8 cellular contexts compared by ENCODE assay signal in the genomic region with DNA sequence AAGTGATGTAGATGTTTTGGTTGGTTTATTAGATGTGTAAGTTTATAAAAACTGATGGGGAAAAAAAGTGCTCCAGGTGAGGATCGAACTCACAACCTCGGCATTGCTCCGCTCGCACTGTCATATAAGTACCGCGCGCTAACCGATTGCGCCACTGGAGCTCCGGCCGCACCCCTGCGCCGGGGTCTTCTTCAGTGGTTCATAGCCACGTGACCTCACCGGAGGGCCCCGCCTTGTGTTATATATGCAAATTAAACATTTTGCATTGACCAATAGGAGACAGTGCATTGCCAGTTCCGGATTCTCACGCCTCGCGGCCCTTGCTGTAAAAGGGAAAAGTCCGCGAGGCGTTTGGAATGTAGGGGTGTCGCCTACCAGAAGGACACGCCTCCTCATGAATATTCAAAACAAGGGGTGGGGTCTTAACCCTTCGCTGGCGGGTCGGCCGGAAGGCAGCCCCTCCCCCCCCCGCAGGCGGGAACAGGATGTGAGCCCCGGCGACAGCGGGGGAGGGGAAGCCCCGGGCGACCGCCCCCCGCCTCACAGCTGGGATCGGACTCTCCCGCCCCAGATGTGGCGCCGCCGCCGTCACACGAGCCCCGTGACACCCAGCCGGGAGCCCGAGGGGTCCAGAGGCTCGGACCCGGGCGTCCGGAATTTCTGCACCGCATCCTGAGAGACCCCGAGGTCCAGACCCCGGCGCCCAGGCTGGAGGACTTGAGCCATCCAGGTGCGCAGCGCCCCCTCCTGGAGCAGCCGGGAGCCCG. TPM values are rescaled to one million over a fixed set of nuclear protein-coding genes. Genes with fewer than 3 reads are reported as not detected.
A peak's percentile ranks its signal among the peaks of the same experiment; 100 is the strongest.
DNase-seq lines count a peak whose midpoint lies in the region; ATAC-seq and TF ChIP-seq lines count a peak whose summit lies in the region.

A gene with protein sequence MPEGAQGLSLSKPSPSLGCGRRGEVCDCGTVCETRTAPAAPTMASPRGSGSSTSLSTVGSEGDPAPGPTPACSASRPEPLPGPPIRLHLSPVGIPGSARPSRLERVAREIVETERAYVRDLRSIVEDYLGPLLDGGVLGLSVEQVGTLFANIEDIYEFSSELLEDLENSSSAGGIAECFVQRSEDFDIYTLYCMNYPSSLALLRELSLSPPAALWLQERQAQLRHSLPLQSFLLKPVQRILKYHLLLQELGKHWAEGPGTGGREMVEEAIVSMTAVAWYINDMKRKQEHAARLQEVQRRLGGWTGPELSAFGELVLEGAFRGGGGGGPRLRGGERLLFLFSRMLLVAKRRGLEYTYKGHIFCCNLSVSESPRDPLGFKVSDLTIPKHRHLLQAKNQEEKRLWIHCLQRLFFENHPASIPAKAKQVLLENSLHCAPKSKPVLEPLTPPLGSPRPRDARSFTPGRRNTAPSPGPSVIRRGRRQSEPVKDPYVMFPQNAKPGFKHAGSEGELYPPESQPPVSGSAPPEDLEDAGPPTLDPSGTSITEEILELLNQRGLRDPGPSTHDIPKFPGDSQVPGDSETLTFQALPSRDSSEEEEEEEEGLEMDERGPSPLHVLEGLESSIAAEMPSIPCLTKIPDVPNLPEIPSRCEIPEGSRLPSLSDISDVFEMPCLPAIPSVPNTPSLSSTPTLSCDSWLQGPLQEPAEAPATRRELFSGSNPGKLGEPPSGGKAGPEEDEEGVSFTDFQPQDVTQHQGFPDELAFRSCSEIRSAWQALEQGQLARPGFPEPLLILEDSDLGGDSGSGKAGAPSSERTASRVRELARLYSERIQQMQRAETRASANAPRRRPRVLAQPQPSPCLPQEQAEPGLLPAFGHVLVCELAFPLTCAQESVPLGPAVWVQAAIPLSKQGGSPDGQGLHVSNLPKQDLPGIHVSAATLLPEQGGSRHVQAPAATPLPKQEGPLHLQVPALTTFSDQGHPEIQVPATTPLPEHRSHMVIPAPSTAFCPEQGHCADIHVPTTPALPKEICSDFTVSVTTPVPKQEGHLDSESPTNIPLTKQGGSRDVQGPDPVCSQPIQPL (N-terminal part only) (plus strand): TSS at position 570 of the 767 bp plus-strand sequence. CDS start 1,418 bp downstream, outside the sequence.

- no TSS peak for BruUV-seq in PC-9 (replicated peaks; lab: Mats Ljungman, UMichigan)

- H4K20me1 ChIP-seq in PC-9 (ENCODE audit: insufficient read depth) = peaks cover 14% of the 10 kb centered on the region

- H3K4me3 ChIP-seq in PC-9 (peak within 1 kb of the TSS; percentile 92), epithelial cell of proximal tubule (ENCODE audit: low read depth, low read length) (peak within 1 kb of the TSS; percentile 98), mucosa of rectum (ENCODE audit: low read length in 2 of 2) (peak within 1 kb of the TSS; percentile 73 to 83)

- in situ Hi-C loops in KBM-7 (cut with MboI; ENCODE audit: low pct_unique_long_range_greater_than_20kb, low sequenced_read_pairs) = no loop called here

- intact Hi-C loops in PC-9 (cut with micrococcal nuclease; ENCODE audit: unreplicated experiment) = loop anchor here (1.0 to 5.0 kb wide), 11 partner anchors 9 to 450 kb away; a partner anchor contains a TSS

- no peaks in the 10 kb centered on the region for H3K9me2 ChIP-seq in PC-9 (ENCODE audit: insufficient read depth)

- peaks cover 21% of the 10 kb centered on the region for H3K79me2 ChIP-seq in PC-9 (ENCODE audit: low read depth)

- 0 out of 2 replicates have a peak within 1 kb of the TSS, but pooled peaks have one; percentile 93 for H3K27ac ChIP-seq in PC-9
- peak within 1 kb of the TSS; percentile 97 to 100 for H3K27ac ChIP-seq in mucosa of rectum (ENCODE audit: low read depth in 2 of 2, low read length in 2 of 2)

- H3F3A ChIP-seq in PC-9 (ENCODE audit: insufficient read depth, low read depth) = peaks cover 42% of the 10 kb centered on the region; the same call in 1 of the 2 replicates

- peak within 1 kb of the TSS; percentile 82 for H2AFZ ChIP-seq in PC-9

- DNase-seq in DMS53 treated with DMSO at 0.1 percent for 48 hours (lab: John Stamatoyannopoulos, UW; ENCODE audit: unreplicated experiment) (peak; percentile 99), KBM-7 (peak; percentile 100), PC-9 (peak; percentile 97), epithelial cell of proximal tubule (ENCODE audit: low read depth) (peak; percentile 95)
- DNase-seq in activated T-cell treated with anti-CD3 and anti-CD28 coated beads, Interleukin-2, amount 50 U/mL, for 1 hour = peak; percentile 99
- DNase-seq in stimulated activated CD8-positive, alpha-beta memory T cell treated with anti-CD3 and anti-CD28 coated beads, Interleukin-4, amount 100 ng/mL, for 48 hours = peak; percentile 99

- POLR2A ChIA-PET in PC-9 (lab: Charles Lee; ENCODE audit: unreplicated experiment) = interaction anchor here (0.6 to 1.3 kb wide), 3 partner anchors 10 to 21 kb away, joined by 4 to 9 read pairs (median 7); a partner anchor contains a TSS

- H3K36me3 ChIP-seq in PC-9 (ENCODE audit: low read depth) (peaks cover 11% of the 10 kb centered on the region; the same call in 1 of the 2 replicates), mucosa of rectum (ENCODE audit: control insufficient read depth in 2 of 2, insufficient read depth in 2 of 2, low read length in 2 of 2) (peaks cover 12 to 18% of the 10 kb centered on the region in 2 donors)

- H3K9me3 ChIP-seq in PC-9 (ENCODE audit: insufficient read depth, low read depth) (no peaks in the 10 kb centered on the region), mucosa of rectum (ENCODE audit: control insufficient read depth in 2 of 2, low read length in 2 of 2) (no peaks in the 10 kb centered on the region)

- peak within 1 kb of the TSS; percentile 99 for H3K4me2 ChIP-seq in PC-9

- H3K27me3 ChIP-seq in PC-9 (ENCODE audit: insufficient read depth, low read depth) = no peaks in the 10 kb centered on the region
- peaks cover 2 to 7% of the 10 kb centered on the region in 2 donors for H3K27me3 ChIP-seq in mucosa of rectum (ENCODE audit: control insufficient read depth in 2 of 2, insufficient read depth in 2 of 2, low read length in 2 of 2)

- CTCF ChIA-PET in PC-9 (lab: Charles Lee) = interaction anchor here (0.6 to 1.4 kb wide), 2 partner anchors 14 to 216 kb away, joined by 3 to 8 read pairs; no protein-coding TSS in a partner anchor

- peak within 1 kb of the TSS; percentile 98 for H3K9ac ChIP-seq in mucosa of rectum (ENCODE audit: low read depth in 1 of 2, low read length in 2 of 2)

- TF ChIP-seq CTCF in PC-9 (conservative IDR thresholded peaks at IDR 0.05) = peak; percentile 92
- TF ChIP-seq CTCF in epithelial cell of proximal tubule (conservative IDR thresholded peaks at IDR 0.05; ENCODE audit: low read depth, low read length) = peak; percentile 76

- peaks cover 30% of the 10 kb centered on the region for H3K4me1 ChIP-seq in PC-9 (replicated peaks; ENCODE audit: insufficient read depth)
- peaks cover 28 to 30% of the 10 kb centered on the region in 2 donors for H3K4me1 ChIP-seq in mucosa of rectum (ENCODE audit: control insufficient read depth in 2 of 2, insufficient read depth in 2 of 2, low read length in 2 of 2)

- peak; percentile 52 for ATAC-seq in GM21619 (IDR thresholded peaks at IDR 0.05; ENCODE audit: unreplicated experiment)

RNA-seq across cellular contexts. Expression of the gene that starts here (rescaled TPM):
- total RNA-seq in PC-9 (2021) = 26.1 and 32.1 TPM in 2 replicates
- 17.7 and 22.3 TPM in 2 replicates for total RNA-seq in epithelial cell of proximal tubule

Comparison
In these comparisons a context has a peak if more than half of its experiments do, and no peak if none do; other contexts are left out.
1. Peak in every context shown above with its lines: DNase-seq, ATAC-seq, H3K4me3 ChIP-seq and H3K27ac ChIP-seq.